ENCODE assay signal across 10 cellular contexts in genomic region chr4:142407569-142407968, GRCh38.
A peak's percentile ranks its signal among the peaks of the same experiment; 100 is the strongest.
DNase-seq lines count a peak whose midpoint lies in the region; ATAC-seq and TF ChIP-seq lines count a peak whose summit lies in the region.
"Had no signal": no experiment of that assay in that cellular context is flagged by ENCODE, and none has a peak within 500 bp of the region (broad histone marks: within the 10 kb centered on the region; RNA-seq: fewer than 3 reads in every experiment).

No MANE protein-coding gene starts in this region.

- no peak for TF ChIP-seq POLR2A in thyroid gland (IDR thresholded peaks at IDR 0.05)

- H3K4me1 Mint-ChIP-seq in activated CD4-positive, alpha-beta T cell treated with anti-CD3 and anti-CD28 coated beads for 36 hours = peaks cover 62% of the 10 kb centered on the region
- peaks cover 27 to 36% of the 10 kb centered on the region in 2 donors for H3K4me1 Mint-ChIP-seq in effector memory CD8-positive, alpha-beta T cell (ENCODE audit: low read depth in 2 of 2)

- no peak for TF ChIP-seq CTCF in Panc1 (IDR thresholded peaks at IDR 0.05)
- TF ChIP-seq CTCF in osteoblast (IDR thresholded peaks at IDR 0.05; ENCODE audit: extremely low read depth, low read depth, low read length) = no peak
- no peak for TF ChIP-seq CTCF in thyroid gland (IDR thresholded peaks at IDR 0.05)

- no peak for ATAC-seq in activated CD4-positive, alpha-beta T cell treated with anti-CD3 and anti-CD28 coated beads for 36 hours
- ATAC-seq in Panc1 = no peak
- no peak for ATAC-seq in effector memory CD8-positive, alpha-beta T cell (replicated peaks)

- H3K4me2 ChIP-seq in osteoblast (ENCODE audit: insufficient read depth, low read length) = peak overlapping the region; percentile 27

- peak overlapping the region; percentile 99 for H3K27ac Mint-ChIP-seq in activated CD4-positive, alpha-beta T cell treated with anti-CD3 and anti-CD28 coated beads for 36 hours
- peak overlapping the region; percentile 21 to 92 for H3K27ac Mint-ChIP-seq in effector memory CD8-positive, alpha-beta T cell

- no peak overlapping the region for H3K4me3 ChIP-seq in Panc1 (ENCODE audit: low read depth in 2 of 2, low read length in 2 of 2)
- H3K4me3 ChIP-seq in osteoblast (ENCODE audit: insufficient read depth, low read length) = no peak overlapping the region
- H3K4me3 ChIP-seq in thyroid gland (replicated peaks in 1 of 3) = no peak overlapping the region

- peaks cover 4% of the 10 kb centered on the region for H3K79me2 ChIP-seq in osteoblast (ENCODE audit: insufficient read depth, low read length)

- no peaks in the 10 kb centered on the region for H3K27me3 Mint-ChIP-seq in activated CD4-positive, alpha-beta T cell treated with anti-CD3 and anti-CD28 coated beads for 36 hours
- H3K27me3 Mint-ChIP-seq in effector memory CD8-positive, alpha-beta T cell = no peaks in the 10 kb centered on the region

- no peaks in the 10 kb centered on the region for H3K9me3 Mint-ChIP-seq in activated CD4-positive, alpha-beta T cell treated with anti-CD3 and anti-CD28 coated beads for 36 hours (ENCODE audit: low read depth)
- no peaks in the 10 kb centered on the region for H3K9me3 Mint-ChIP-seq in effector memory CD8-positive, alpha-beta T cell

- 82 to 84% methylated on average over 2 of the region's 2 CpGs for WGBS in thyroid gland, 2 donors

- CTCF ChIA-PET in activated CD4-positive, alpha-beta T cell treated with anti-CD3 and anti-CD28 coated beads for 36 hours (lab: Charles Lee) = interaction anchor here (0.6 to 4.2 kb wide), 20 partner anchors 9 to 432 kb away, joined by 3 to 39 read pairs (median 4); no protein-coding TSS in a partner anchor
- CTCF ChIA-PET in Panc1 (lab: Charles Lee) = no interaction called here

- no peak for DNase-seq in activated CD4-positive, alpha-beta T cell treated with anti-CD3 and anti-CD28 coated beads for 36 hours
- no peak for DNase-seq in activated CD4-positive, alpha-beta T cell treated with anti-CD3 and anti-CD28 coated beads, Interleukin-2, amount 50 U/mL, for 1 hour
- DNase-seq in Panc1 (ENCODE audit: low read depth, low spot score) (no peak), osteoblast (ENCODE audit: insufficient read length, low spot score, missing footprints) (no peak), thyroid gland (no peak), NCI-H1436 treated with DMSO at 0.1 percent for 48 hours (lab: John Stamatoyannopoulos, UW) (no peak), caudate nucleus (lab: John Stamatoyannopoulos, UW) (no peak)
- no peak for DNase-seq in effector memory CD8-positive, alpha-beta T cell
- DNase-seq: Kasumi-1, NCI-H2107 had no signal

- peak overlapping the region; percentile 87 for H3K4me3 Mint-ChIP-seq in activated CD4-positive, alpha-beta T cell treated with anti-CD3 and anti-CD28 coated beads for 36 hours
- H3K4me3 Mint-ChIP-seq in effector memory CD8-positive, alpha-beta T cell = peak overlapping the region; percentile 92 to 94

- in situ Hi-C loops in Panc1 (cut with HindIII; ENCODE audit: low pct_unique_long_range_greater_than_20kb, low sequenced_read_pairs) = no loop called here

- intact Hi-C loops in activated CD4-positive, alpha-beta T cell treated with anti-CD3 and anti-CD28 coated beads for 36 hours (cut with DNase I, micrococcal nuclease) = loop anchor here (1.0 to 10.0 kb wide), 10 partner anchors 9 to 1105 kb away; partner anchors contain the start of genes SMARCA5 (in 1 of the 2) and USP38 (in 1 of the 2)
- intact Hi-C loops in Panc1 (cut with micrococcal nuclease; ENCODE audit: unreplicated experiment) = no loop called here
- intact Hi-C loops in thyroid gland (cut with DNase I) = no loop called here

- H3K36me3 Mint-ChIP-seq in activated CD4-positive, alpha-beta T cell treated with anti-CD3 and anti-CD28 coated beads for 36 hours (ENCODE audit: low read depth) = peaks cover 14% of the 10 kb centered on the region
- peaks cover 12% of the 10 kb centered on the region for H3K36me3 Mint-ChIP-seq in effector memory CD8-positive, alpha-beta T cell (ENCODE audit: insufficient read depth)

- POLR2A ChIA-PET in activated CD4-positive, alpha-beta T cell treated with anti-CD3 and anti-CD28 coated beads for 36 hours (lab: Charles Lee) = interaction anchor here (0.6 to 6.1 kb wide), 15 partner anchors 9 to 444 kb away, joined by 3 to 79 read pairs (median 4); no protein-coding TSS in a partner anchor
- POLR2A ChIA-PET in Panc1 (lab: Charles Lee) = no interaction called here

- H3K4me1 ChIP-seq in Panc1 (ENCODE audit: control insufficient read depth, insufficient read depth, low read length) (peaks cover 24% of the 10 kb centered on the region), osteoblast (ENCODE audit: insufficient read depth, low read length) (peaks cover 46% of the 10 kb centered on the region), thyroid gland (peaks cover 10 to 13% of the 10 kb centered on the region in 2 donors)

- no peak overlapping the region for H2AFZ ChIP-seq in osteoblast (ENCODE audit: low read length)

- H3K27me3 ChIP-seq in Panc1 (ENCODE audit: control insufficient read depth, insufficient read depth, low read length) = no peaks in the 10 kb centered on the region
- H3K27me3 ChIP-seq in osteoblast (ENCODE audit: insufficient read depth, low read length) = no peaks in the 10 kb centered on the region
- H3K27me3 ChIP-seq in thyroid gland = no peaks in the 10 kb centered on the region

- BruUV-seq in Panc1 (replicated peaks; lab: Mats Ljungman, UMichigan) = no TSS peak

- peak overlapping the region; percentile 92 for H3K27ac ChIP-seq in Panc1 (ENCODE audit: low read length)
- H3K27ac ChIP-seq in osteoblast (ENCODE audit: low read depth, low read length) = peak overlapping the region; percentile 91
- no peak overlapping the region for H3K27ac ChIP-seq in thyroid gland
- no peak overlapping the region for H3K27ac ChIP-seq in caudate nucleus (ENCODE audit: low read depth, low read length)

- H3K36me3 ChIP-seq in Panc1 (ENCODE audit: control insufficient read depth, insufficient read depth, low read length) = no peaks in the 10 kb centered on the region; the same call in 1 of the 2 replicates
- no peaks in the 10 kb centered on the region for H3K36me3 ChIP-seq in osteoblast (ENCODE audit: insufficient read depth, low read length)
- no peaks in the 10 kb centered on the region for H3K36me3 ChIP-seq in thyroid gland

- H3K9me3 ChIP-seq in Panc1 (ENCODE audit: control insufficient read depth, insufficient read depth, low read depth, low read length) (no peaks in the 10 kb centered on the region), osteoblast (ENCODE audit: low read depth, low read length) (no peaks in the 10 kb centered on the region), thyroid gland (no peaks in the 10 kb centered on the region)

- H4K20me1 ChIP-seq in osteoblast (ENCODE audit: insufficient read depth, low read length) = no peaks in the 10 kb centered on the region

Comparison
In these comparisons a context has a peak if more than half of its experiments do, and no peak if none do; other contexts are left out.
1. H3K27ac ChIP-seq: peak in Panc1 (single experiment) and osteoblast (single experiment); none in thyroid gland (0 of 3) and caudate nucleus (single experiment).
2. intact Hi-C loops: an anchor here in activated CD4-positive, alpha-beta T cell treated with anti-CD3 and anti-CD28 coated beads for 36 hours (1.0 to 10.0 kb wide); none called in Panc1 and thyroid gland.